13 cellular contexts compared by ENCODE assay signal in the genomic region with DNA sequence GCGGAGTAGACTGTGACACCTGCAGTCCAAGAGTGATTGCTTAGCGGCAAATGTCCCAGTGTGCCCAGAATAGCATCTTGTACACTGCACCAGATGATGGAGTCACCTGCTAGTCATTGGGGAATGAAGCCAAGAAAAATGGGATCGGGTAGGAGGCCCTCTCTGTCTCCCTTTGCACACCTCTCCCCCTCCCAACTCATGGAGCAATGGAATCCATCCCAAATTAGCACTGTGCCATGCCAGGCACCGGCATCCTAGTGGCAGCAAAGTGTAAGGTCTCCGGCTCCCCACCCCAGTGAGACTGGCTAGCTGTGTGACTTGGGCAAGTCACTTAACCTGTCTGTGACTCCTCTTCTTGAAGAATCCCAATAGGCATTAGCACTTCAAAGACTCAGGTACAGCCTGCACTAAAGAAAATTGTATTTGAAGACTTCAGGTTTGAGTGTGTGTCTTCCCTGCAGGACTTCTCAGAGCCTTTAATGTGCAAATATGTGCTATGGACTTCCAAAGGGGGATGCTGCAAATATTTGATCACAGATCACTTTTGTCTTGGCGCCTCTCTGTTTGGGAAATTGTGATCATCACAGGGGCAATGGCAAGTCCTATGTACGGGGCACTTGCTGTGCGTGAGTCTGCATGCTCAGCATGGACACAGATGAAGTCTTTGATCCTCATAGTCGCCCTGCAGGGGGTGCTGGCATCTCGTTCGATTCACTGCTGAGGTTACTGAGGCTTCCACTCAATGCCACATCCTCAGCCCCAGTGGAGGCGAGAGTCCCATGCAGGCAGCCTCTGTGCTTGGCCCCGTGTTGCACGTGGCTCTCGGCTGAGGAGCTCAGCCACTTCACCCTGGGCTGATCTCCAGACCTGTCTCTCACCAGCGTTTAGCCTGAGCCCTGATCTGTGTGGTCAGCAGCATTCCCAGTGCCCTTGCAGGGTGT.
DNase-seq lines count a peak whose midpoint lies in the region; ATAC-seq and TF ChIP-seq lines count a peak whose summit lies in the region.
"Had no signal": no experiment of that assay in that cellular context is flagged by ENCODE, and none has a peak within 500 bp of the region (broad histone marks: within the 10 kb centered on the region; RNA-seq: fewer than 3 reads in every experiment).

No MANE protein-coding gene starts in this region.

- intact Hi-C loops in activated CD4-positive, alpha-beta T cell treated with anti-CD3 and anti-CD28 coated beads for 36 hours (cut with DNase I, micrococcal nuclease), result no loop called here
- intact Hi-C loops in posterior cingulate gyrus (cut with DNase I), result no loop called here

- CTCF ChIA-PET in activated CD4-positive, alpha-beta T cell treated with anti-CD3 and anti-CD28 coated beads for 36 hours (lab: Charles Lee), result no interaction called here
- CTCF ChIA-PET in HEK293T (lab: Yijun Ruan, JAX), result no interaction called here
- CTCF ChIA-PET in activated CD8-positive, alpha-beta T cell treated with anti-CD3 and anti-CD28 coated beads, Interleukin-2, amount 10 ng/mL, durations not matched to agents 7 days and 5 days (lab: Charles Lee), result no interaction called here

- POLR2A ChIA-PET in activated CD4-positive, alpha-beta T cell treated with anti-CD3 and anti-CD28 coated beads for 36 hours (lab: Charles Lee), result no interaction called here
- POLR2A ChIA-PET in HEK293T (lab: Yijun Ruan, JAX), result no interaction called here
- POLR2A ChIA-PET in activated CD8-positive, alpha-beta T cell treated with anti-CD3 and anti-CD28 coated beads, Interleukin-2, amount 10 ng/mL, durations not matched to agents 7 days and 5 days (lab: Charles Lee), result no interaction called here

- peaks cover 7% of the 10 kb centered on the region for H3K27me3 Mint-ChIP-seq in activated CD4-positive, alpha-beta T cell treated with anti-CD3 and anti-CD28 coated beads for 36 hours
- no peaks in the 10 kb centered on the region for H3K27me3 Mint-ChIP-seq in activated CD8-positive, alpha-beta T cell treated with anti-CD3 and anti-CD28 coated beads, Interleukin-2, amount 10 ng/mL, durations not matched to agents 7 days and 5 days (ENCODE audit: low read depth)

- no peak overlapping the region for H3K27ac Mint-ChIP-seq in activated CD4-positive, alpha-beta T cell treated with anti-CD3 and anti-CD28 coated beads for 36 hours
- no peak overlapping the region for H3K27ac Mint-ChIP-seq in activated CD8-positive, alpha-beta T cell treated with anti-CD3 and anti-CD28 coated beads, Interleukin-2, amount 10 ng/mL, durations not matched to agents 7 days and 5 days
- H3K27ac Mint-ChIP-seq: stimulated activated naive CD8-positive, alpha-beta T cell treated with anti-CD3 and anti-CD28 coated beads, Interleukin-15, Interleukin-2, amounts not matched to agents 100 ng/mL and 50 ng/mL, for 24 hours had no signal

- H3K4me1 Mint-ChIP-seq in activated CD4-positive, alpha-beta T cell treated with anti-CD3 and anti-CD28 coated beads for 36 hours, result no peaks in the 10 kb centered on the region
- peaks cover 16% of the 10 kb centered on the region for H3K4me1 Mint-ChIP-seq in activated CD8-positive, alpha-beta T cell treated with anti-CD3 and anti-CD28 coated beads, Interleukin-2, amount 10 ng/mL, durations not matched to agents 7 days and 5 days (ENCODE audit: low read depth)

- H3K4me3 Mint-ChIP-seq in activated CD4-positive, alpha-beta T cell treated with anti-CD3 and anti-CD28 coated beads for 36 hours, result no peak overlapping the region
- H3K4me3 Mint-ChIP-seq in activated CD8-positive, alpha-beta T cell treated with anti-CD3 and anti-CD28 coated beads, Interleukin-2, amount 10 ng/mL, durations not matched to agents 7 days and 5 days, result no peak overlapping the region
- H3K4me3 Mint-ChIP-seq: stimulated activated naive CD8-positive, alpha-beta T cell treated with anti-CD3 and anti-CD28 coated beads, Interleukin-15, Interleukin-2, amounts not matched to agents 100 ng/mL and 50 ng/mL, for 24 hours had no signal

- DNase-seq in activated CD4-positive, alpha-beta T cell treated with anti-CD3 and anti-CD28 coated beads for 36 hours, result peak; percentile 61
- no peak for DNase-seq in activated CD4-positive, alpha-beta T cell treated with anti-CD3 and anti-CD28 coated beads for 1 hour
- DNase-seq in HEK293T (ENCODE audit: extremely low spot score), result peak; percentile 9
- peak; percentile 81 for DNase-seq in activated CD8-positive, alpha-beta T cell treated with anti-CD3 and anti-CD28 coated beads, Interleukin-2, amount 10 ng/mL, durations not matched to agents 7 days and 5 days
- DNase-seq in posterior cingulate gyrus, result peak in 8 of 10 donors; percentile 24 to 91 (median 54)
- no peak for DNase-seq in T1000 (lab: John Stamatoyannopoulos, UW)
- DNase-seq in SKM-1 (lab: John Stamatoyannopoulos, UW; ENCODE audit: unreplicated experiment), result no peak
- no peak for DNase-seq in dedifferentiated amniotic fluid mesenchymal stem cell (ENCODE audit: extremely low spot score)
- DNase-seq: esophagus squamous epithelium, left ventricle myocardium inferior, NCI-H146, right lobe of liver had no signal

- peak; percentile 66 for ATAC-seq in activated CD4-positive, alpha-beta T cell treated with anti-CD3 and anti-CD28 coated beads for 36 hours
- peak; percentile 91 for ATAC-seq in activated CD8-positive, alpha-beta T cell treated with anti-CD3 and anti-CD28 coated beads, Interleukin-2, amount 10 ng/mL, durations not matched to agents 7 days and 5 days

- no peaks in the 10 kb centered on the region for H3K9me3 Mint-ChIP-seq in activated CD4-positive, alpha-beta T cell treated with anti-CD3 and anti-CD28 coated beads for 36 hours (ENCODE audit: low read depth)
- H3K9me3 Mint-ChIP-seq in activated CD8-positive, alpha-beta T cell treated with anti-CD3 and anti-CD28 coated beads, Interleukin-2, amount 10 ng/mL, durations not matched to agents 7 days and 5 days (ENCODE audit: insufficient read depth), result no peaks in the 10 kb centered on the region
- H3K9me3 Mint-ChIP-seq: stimulated activated naive CD8-positive, alpha-beta T cell treated with anti-CD3 and anti-CD28 coated beads, Interleukin-15, Interleukin-2, amounts not matched to agents 100 ng/mL and 50 ng/mL, for 24 hours had no signal

- H3K36me3 Mint-ChIP-seq in activated CD4-positive, alpha-beta T cell treated with anti-CD3 and anti-CD28 coated beads for 36 hours (ENCODE audit: low read depth), result no peaks in the 10 kb centered on the region
- H3K36me3 Mint-ChIP-seq in activated CD8-positive, alpha-beta T cell treated with anti-CD3 and anti-CD28 coated beads, Interleukin-2, amount 10 ng/mL, durations not matched to agents 7 days and 5 days (ENCODE audit: low read depth), result no peaks in the 10 kb centered on the region

TF ChIP-seq in HEK293T, 16 proteins besides CTCF, POLR2A, EP300 and RAD21:
- TF ChIP-seq CTBP1 (IDR thresholded peaks at IDR 0.05; ENCODE audit: borderline replicate concordance) (no peak), FOXK2 (IDR thresholded peaks at IDR 0.05) (no peak), HDGF (IDR thresholded peaks at IDR 0.05; ENCODE audit: borderline replicate concordance) (no peak), SP1 (IDR thresholded peaks at IDR 0.05) (no peak), ZNF384 (IDR thresholded peaks at IDR 0.05) (no peak), LEF1 (IDR thresholded peaks at IDR 0.05; ENCODE audit: borderline replicate concordance) (no peak), SUZ12 (IDR thresholded peaks at IDR 0.05) (no peak), ELF4 (IDR thresholded peaks at IDR 0.05) (no peak), FOXA1 (IDR thresholded peaks at IDR 0.05) (no peak), FOXM1 (IDR thresholded peaks at IDR 0.05; ENCODE audit: borderline replicate concordance) (no peak), L3MBTL2 (conservative IDR thresholded peaks at IDR 0.05) (no peak), NFRKB (IDR thresholded peaks at IDR 0.05) (no peak), ARNT (IDR thresholded peaks at IDR 0.05) (no peak), BHLHE40 (IDR thresholded peaks at IDR 0.05; ENCODE audit: borderline replicate concordance) (no peak), TARDBP (IDR thresholded peaks at IDR 0.05) (no peak)
- TF ChIP-seq, protein P1, sequence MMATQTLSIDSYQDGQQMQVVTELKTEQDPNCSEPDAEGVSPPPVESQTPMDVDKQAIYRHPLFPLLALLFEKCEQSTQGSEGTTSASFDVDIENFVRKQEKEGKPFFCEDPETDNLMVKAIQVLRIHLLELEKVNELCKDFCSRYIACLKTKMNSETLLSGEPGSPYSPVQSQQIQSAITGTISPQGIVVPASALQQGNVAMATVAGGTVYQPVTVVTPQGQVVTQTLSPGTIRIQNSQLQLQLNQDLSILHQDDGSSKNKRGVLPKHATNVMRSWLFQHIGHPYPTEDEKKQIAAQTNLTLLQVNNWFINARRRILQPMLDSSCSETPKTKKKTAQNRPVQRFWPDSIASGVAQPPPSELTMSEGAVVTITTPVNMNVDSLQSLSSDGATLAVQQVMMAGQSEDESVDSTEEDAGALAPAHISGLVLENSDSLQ (IDR thresholded peaks at IDR 0.05), result no peak

Comparison
In these comparisons a context has a peak if more than half of its experiments do, and no peak if none do; other contexts are left out.
1. DNase-seq: peak in activated CD4-positive, alpha-beta T cell treated with anti-CD3 and anti-CD28 coated beads for 36 hours (single experiment), HEK293T (single experiment), activated CD8-positive, alpha-beta T cell treated with anti-CD3 and anti-CD28 coated beads, Interleukin-2, amount 10 ng/mL, durations not matched to agents 7 days and 5 days (single experiment) and posterior cingulate gyrus (8 of 10); none in activated CD4-positive, alpha-beta T cell treated with anti-CD3 and anti-CD28 coated beads for 1 hour (single experiment), T1000 (single experiment), SKM-1 (single experiment) and dedifferentiated amniotic fluid mesenchymal stem cell (single experiment).